1 cellular context compared by ENCODE assay signal in the genomic region with DNA sequence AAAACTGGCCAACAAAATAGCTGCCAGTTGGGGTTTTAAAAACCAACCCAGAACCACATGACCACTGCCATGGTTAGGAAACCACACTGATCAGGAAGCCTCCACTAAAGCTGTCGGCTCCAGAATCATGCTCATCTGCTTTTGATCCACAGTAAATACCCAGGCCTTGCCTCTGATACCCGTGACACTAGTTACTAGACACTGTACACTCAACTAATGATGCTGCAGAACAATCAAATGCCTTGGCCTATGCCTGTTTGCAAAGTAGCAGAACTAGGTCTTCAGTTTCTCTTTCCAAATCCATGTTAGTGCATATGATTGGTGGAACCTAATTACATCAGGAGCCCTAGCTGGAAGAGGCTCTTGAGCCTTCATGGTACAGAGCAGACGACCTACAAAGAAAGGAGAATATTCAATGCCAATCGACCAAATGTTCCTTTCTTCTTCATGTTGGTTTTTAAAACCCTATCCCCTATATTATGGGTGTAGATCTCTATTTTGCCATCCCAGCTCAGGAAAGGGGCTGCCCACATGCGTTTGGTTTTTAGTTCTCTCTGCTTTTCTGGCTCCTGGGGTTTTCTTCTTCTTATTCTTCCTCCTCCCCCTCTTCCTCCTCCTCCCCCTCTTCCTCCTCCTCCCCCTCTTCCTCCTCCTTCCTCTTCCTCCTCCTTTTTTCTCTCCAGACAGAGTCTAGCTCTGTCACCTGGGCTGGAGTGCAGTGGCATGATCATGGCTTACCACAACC.
TF ChIP-seq lines count a peak whose summit lies in the region.

No MANE protein-coding gene starts in this region.

TF ChIP-seq in H1, 55 proteins besides CTCF, POLR2A, EP300 and RAD21:
- TF ChIP-seq NANOG (IDR thresholded peaks at IDR 0.05; ENCODE audit: insufficient read depth, low read depth, low read length, poor library complexity, severe bottlenecking) = no peak
- TF ChIP-seq CHD1 (IDR thresholded peaks at IDR 0.05; ENCODE audit: low read depth, low read length) = no peak
- TF ChIP-seq EGR1 (IDR thresholded peaks at IDR 0.05; ENCODE audit: borderline replicate concordance, low read depth, low read length) = no peak
- no peak for TF ChIP-seq POLR2AphosphoS5 (IDR thresholded peaks at IDR 0.05; ENCODE audit: low read depth, low read length)
- TF ChIP-seq, protein P1, sequence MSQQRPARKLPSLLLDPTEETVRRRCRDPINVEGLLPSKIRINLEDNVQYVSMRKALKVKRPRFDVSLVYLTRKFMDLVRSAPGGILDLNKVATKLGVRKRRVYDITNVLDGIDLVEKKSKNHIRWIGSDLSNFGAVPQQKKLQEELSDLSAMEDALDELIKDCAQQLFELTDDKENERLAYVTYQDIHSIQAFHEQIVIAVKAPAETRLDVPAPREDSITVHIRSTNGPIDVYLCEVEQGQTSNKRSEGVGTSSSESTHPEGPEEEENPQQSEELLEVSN (IDR thresholded peaks at IDR 0.05) = no peak
- TF ChIP-seq BRCA1 (IDR thresholded peaks at IDR 0.05; ENCODE audit: low read depth, low read length) = no peak
- TF ChIP-seq, protein P2, sequence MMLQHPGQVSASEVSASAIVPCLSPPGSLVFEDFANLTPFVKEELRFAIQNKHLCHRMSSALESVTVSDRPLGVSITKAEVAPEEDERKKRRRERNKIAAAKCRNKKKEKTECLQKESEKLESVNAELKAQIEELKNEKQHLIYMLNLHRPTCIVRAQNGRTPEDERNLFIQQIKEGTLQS (IDR thresholded peaks at IDR 0.05; ENCODE audit: insufficient read depth, low read depth, low read length) = no peak
- no peak for TF ChIP-seq MAFK (IDR thresholded peaks at IDR 0.05; ENCODE audit: low read depth, low read length)
- no peak for TF ChIP-seq BACH1 (IDR thresholded peaks at IDR 0.05; ENCODE audit: low read length)
- TF ChIP-seq SIX5 (IDR thresholded peaks at IDR 0.05; ENCODE audit: low read depth, low read length) = no peak
- TF ChIP-seq TCF12 (IDR thresholded peaks at IDR 0.05; ENCODE audit: low read depth, low read length) = no peak
- no peak for TF ChIP-seq PHF8 (conservative IDR thresholded peaks at IDR 0.05; ENCODE audit: low read depth, low read length)
- no peak for TF ChIP-seq SAP30 (IDR thresholded peaks at IDR 0.05; ENCODE audit: insufficient read depth, insufficient replicate concordance, low read length)
- no peak for TF ChIP-seq TBP (IDR thresholded peaks at IDR 0.05; ENCODE audit: low read depth, low read length)
- TF ChIP-seq SP1 (IDR thresholded peaks at IDR 0.05; ENCODE audit: low read depth, low read length) = no peak
- no peak for TF ChIP-seq ZNF274 (IDR thresholded peaks at IDR 0.05; ENCODE audit: borderline replicate concordance, extremely low read depth, low read length)
- TF ChIP-seq POU5F1 (IDR thresholded peaks at IDR 0.05; ENCODE audit: low read depth, low read length) = no peak
- TF ChIP-seq RFX5 (IDR thresholded peaks at IDR 0.05; ENCODE audit: borderline replicate concordance, low read depth, low read length) = no peak
TF ChIP-seq in H1: peak in this region for 0.
